Comparison of ENCODE assay signal across 18 cellular contexts in the genomic region with DNA sequence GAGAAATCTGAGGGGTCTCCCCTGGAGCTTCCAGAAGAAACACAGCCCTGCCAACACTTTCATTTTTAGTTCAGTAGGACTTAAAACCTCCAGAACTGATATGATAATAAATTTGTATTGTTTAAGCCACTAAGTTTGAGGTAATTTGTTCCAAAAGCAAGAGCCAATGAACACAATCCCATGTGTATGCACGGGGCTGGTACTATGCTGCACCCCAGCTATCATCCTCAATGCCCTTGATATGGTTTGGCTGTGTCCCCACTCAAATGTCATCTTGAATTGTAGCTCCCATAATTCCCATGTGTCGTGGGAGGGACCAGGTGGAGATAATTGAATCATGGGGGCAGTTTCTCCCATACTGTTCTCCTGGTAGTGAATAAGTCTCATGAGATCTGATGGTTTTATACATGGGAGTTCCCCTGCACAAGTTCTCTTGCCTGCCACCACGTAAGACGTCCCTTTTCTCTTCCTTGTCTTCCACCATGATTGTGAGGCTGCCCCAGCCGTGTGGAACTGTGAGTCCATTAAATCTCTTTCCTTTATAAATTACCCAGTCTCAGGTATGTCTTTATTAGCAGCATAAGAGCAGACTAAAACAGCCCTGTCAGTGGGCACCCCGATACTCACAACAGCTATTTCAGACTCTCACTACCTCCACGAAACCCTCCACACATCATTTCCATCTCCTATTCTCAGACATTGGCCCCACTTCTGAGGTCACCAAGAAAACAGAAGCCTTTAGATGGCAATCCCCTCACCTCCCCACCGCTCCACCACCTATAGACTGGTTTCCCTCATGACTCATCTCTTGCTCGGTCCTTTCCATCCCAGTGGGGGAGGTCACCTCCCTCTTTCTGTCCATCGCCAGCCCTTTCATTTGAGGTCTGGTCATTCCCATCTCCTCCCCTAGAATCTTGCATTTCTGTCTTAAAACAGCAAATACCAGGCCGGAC. TPM values are rescaled to one million over a fixed set of nuclear protein-coding genes. Genes with fewer than 3 reads are reported as not detected.
A peak's percentile ranks its signal among the peaks of the same experiment; 100 is the strongest.
DNase-seq lines count a peak whose midpoint lies in the region; ATAC-seq and TF ChIP-seq lines count a peak whose summit lies in the region.
"Had no signal": no experiment of that assay in that cellular context is flagged by ENCODE, and none has a peak within 500 bp of the region (broad histone marks: within the 10 kb centered on the region; RNA-seq: fewer than 3 reads in every experiment).

No MANE protein-coding gene starts in this region.

- H3K36me3 Mint-ChIP-seq in osteocyte (ENCODE audit: unreplicated experiment) = no peaks in the 10 kb centered on the region
- H3K36me3 Mint-ChIP-seq: activated naive CD8-positive, alpha-beta T cell had no signal

- H3K9me3 ChIP-seq in colonic mucosa (no peaks in the 10 kb centered on the region), hepatocyte (ENCODE audit: low read depth) (no peaks in the 10 kb centered on the region)

- no peaks in the 10 kb centered on the region for H3K9me3 Mint-ChIP-seq in osteocyte (ENCODE audit: unreplicated experiment)
- H3K9me3 Mint-ChIP-seq: activated CD4-positive, alpha-beta T cell treated with anti-CD3 and anti-CD28 coated beads, Interleukin-2, amount 10 ng/mL, durations not matched to agents 24 days and 14 days had no signal

- no peaks in the 10 kb centered on the region for H3K4me1 Mint-ChIP-seq in osteocyte (ENCODE audit: unreplicated experiment)

- H3K4me1 ChIP-seq in colonic mucosa = no peaks in the 10 kb centered on the region
- no peaks in the 10 kb centered on the region for H3K4me1 ChIP-seq in hepatocyte (ENCODE audit: insufficient read depth)

- H2AFZ ChIP-seq in hepatocyte = no peak overlapping the region

- H3K4me3 Mint-ChIP-seq in osteocyte (ENCODE audit: unreplicated experiment) = no peak overlapping the region
- H3K4me3 Mint-ChIP-seq: activated CD4-positive, alpha-beta T cell treated with anti-CD3 and anti-CD28 coated beads, Interleukin-2, amount 10 ng/mL, durations not matched to agents 24 days and 14 days; activated naive CD8-positive, alpha-beta T cell; H9 had no signal

- ATAC-seq in GM18870 (IDR thresholded peaks at IDR 0.05; ENCODE audit: unreplicated experiment) (peak; percentile 80), HG02610 (IDR thresholded peaks at IDR 0.05; ENCODE audit: unreplicated experiment) (peak; percentile 89), HG03565 (IDR thresholded peaks at IDR 0.05; ENCODE audit: unreplicated experiment) (peak; percentile 63)

- H3K27ac Mint-ChIP-seq in osteocyte (ENCODE audit: unreplicated experiment) = no peak overlapping the region
- H3K27ac Mint-ChIP-seq: activated CD4-positive, alpha-beta T cell treated with anti-CD3 and anti-CD28 coated beads, Interleukin-2, amount 10 ng/mL, durations not matched to agents 24 days and 14 days; activated naive CD8-positive, alpha-beta T cell; H9 had no signal

- H3K27me3 ChIP-seq in colonic mucosa (no peaks in the 10 kb centered on the region), hepatocyte (no peaks in the 10 kb centered on the region)

- 86% methylated on average over 11 of the region's 11 CpGs for WGBS in hepatocyte (ENCODE audit: low lambda C conversion rate, missing lambda C conversion rate)

- H3K27me3 Mint-ChIP-seq in osteocyte (ENCODE audit: unreplicated experiment) = no peaks in the 10 kb centered on the region

- intact Hi-C loops in colonic mucosa (cut with DNase I) = no loop called here

- H3K36me3 ChIP-seq in colonic mucosa (no peaks in the 10 kb centered on the region), hepatocyte (replicated peaks; ENCODE audit: insufficient read depth, low read depth) (no peaks in the 10 kb centered on the region)

- no peaks in the 10 kb centered on the region for H3K79me2 ChIP-seq in hepatocyte

- no peak for TF ChIP-seq CTCF in GM12864 (IDR thresholded peaks at IDR 0.05; ENCODE audit: low read depth, low read length, missing control alignments)
- TF ChIP-seq CTCF in colonic mucosa (IDR thresholded peaks at IDR 0.05) = no peak
- no peak for TF ChIP-seq CTCF in hepatocyte (IDR thresholded peaks at IDR 0.05; ENCODE audit: poor library complexity)
- no peak for TF ChIP-seq CTCF in osteocyte (IDR thresholded peaks at IDR 0.05)

- H3K4me2 ChIP-seq in hepatocyte = no peak overlapping the region

- H4K20me1 ChIP-seq in hepatocyte (ENCODE audit: insufficient read depth, poor library complexity, severe bottlenecking) = no peaks in the 10 kb centered on the region

- DNase-seq in GM12864 (ENCODE audit: low read depth) = peak; percentile 64
- DNase-seq in RPMI8226 = no peak
- no peak for DNase-seq in colonic mucosa
- no peak for DNase-seq in hepatocyte (ENCODE audit: low spot score)
- DNase-seq in osteocyte (ENCODE audit: extremely low spot score, unreplicated experiment) = no peak
- DNase-seq: activated CD4-positive, alpha-beta T cell treated with anti-CD3 and anti-CD28 coated beads, Interleukin-2, amount 10 ng/mL, durations not matched to agents 24 days and 14 days; AML-193; central memory CD4-positive, alpha-beta T cell; H9; kidney glomerular epithelial cell; retina; stimulated activated CD4-positive, alpha-beta T cell treated with anti-CD3 and anti-CD28 coated beads, Interleukin-2, amount 100 ng/mL, for 24 hours had no signal

- H3K9me2 ChIP-seq in hepatocyte (replicated peaks; ENCODE audit: insufficient read depth) = no peaks in the 10 kb centered on the region

- no peak overlapping the region for H3K9ac ChIP-seq in colonic mucosa (ENCODE audit: low read depth in 2 of 2, low read length in 2 of 2)

- H3K27ac ChIP-seq in colonic mucosa (no peak overlapping the region), hepatocyte (no peak overlapping the region)

- H3K4me3 ChIP-seq in GM12864 (ENCODE audit: low read depth, low read length) = no peak overlapping the region; the same call in 1 of the 2 replicates
- no peak overlapping the region for H3K4me3 ChIP-seq in colonic mucosa
- no peak overlapping the region for H3K4me3 ChIP-seq in hepatocyte

RNA-seq across cellular contexts. Expression of gene CACNG1, which starts 8.9 kb away (rescaled TPM):
- total RNA-seq in colonic mucosa (not detected), hepatocyte (not detected in 2 replicates), osteocyte (not detected in 2 replicates)
- not detected in 2 replicates for polyA plus RNA-seq in hepatocyte
- total RNA-seq: activated CD4-positive, alpha-beta T cell treated with anti-CD3 and anti-CD28 coated beads, Interleukin-2, amount 10 ng/mL, durations not matched to agents 24 days and 14 days; glomerular endothelial cell; H9; MCF 10A had no signal
